ENCODE assay signal across 1 cellular context in the genomic region with DNA sequence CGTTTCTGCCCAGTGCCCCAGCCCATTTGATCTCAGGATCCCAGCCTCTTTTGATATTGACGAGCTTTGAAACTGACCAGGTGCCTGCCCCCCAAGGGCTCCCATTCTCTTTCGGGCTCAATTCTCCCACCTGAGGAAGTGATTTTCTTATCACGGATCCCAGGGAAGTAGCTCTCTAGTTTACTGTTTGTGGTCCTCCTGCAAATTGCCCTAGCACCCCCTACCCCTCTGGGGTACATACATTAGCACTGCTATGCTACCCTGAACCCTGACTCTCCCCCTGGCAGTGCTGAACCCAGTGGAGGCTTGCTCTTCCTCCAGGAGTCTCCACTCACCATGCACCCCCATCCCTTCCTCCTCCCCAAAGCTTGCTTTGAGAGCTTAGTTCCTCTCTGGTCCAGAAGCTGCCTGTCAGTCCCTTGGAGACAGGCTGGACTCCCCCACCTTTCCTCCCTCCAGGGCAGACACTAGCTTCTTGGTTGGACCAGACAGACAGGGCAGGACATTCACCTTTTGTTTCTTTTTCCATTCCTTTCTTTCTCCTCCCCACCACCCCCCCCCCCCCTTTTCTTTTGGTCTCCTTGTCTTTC.
TF ChIP-seq lines count a peak whose summit lies in the region.

No MANE protein-coding gene starts in this region.

TF ChIP-seq in H1, 55 proteins besides CTCF, POLR2A, EP300 and RAD21:
- no peak for TF ChIP-seq CTBP2 (IDR thresholded peaks at IDR 0.05; ENCODE audit: borderline replicate concordance, insufficient read depth, insufficient read length, low read length)
- peak; percentile 7; the same call in 1 of the 2 replicates for TF ChIP-seq SUZ12 (IDR thresholded peaks at IDR 0.05; ENCODE audit: low read length)
TF ChIP-seq in H1: peak in this region for 1.
